9 cellular contexts compared by ENCODE assay signal in genomic region chrX:150879855-150880807, GRCh38. TPM values are rescaled to one million over a fixed set of nuclear protein-coding genes. Genes with fewer than 3 reads are reported as not detected.
DNase-seq lines count a peak whose midpoint lies in the region; ATAC-seq, FAIRE-seq and TF ChIP-seq lines count a peak whose summit lies in the region.
"Had no signal": no experiment of that assay in that cellular context is flagged by ENCODE, and none has a peak within 500 bp of the region (broad histone marks: within the 10 kb centered on the region; RNA-seq: fewer than 3 reads in every experiment).

No MANE protein-coding gene starts in this region.

- no peaks in the 10 kb centered on the region for H3K4me1 Mint-ChIP-seq in astrocyte (ENCODE audit: low read depth, unreplicated experiment)

- H3K9me3 Mint-ChIP-seq in astrocyte (ENCODE audit: unreplicated experiment) = no peaks in the 10 kb centered on the region

- H3K79me2 ChIP-seq in astrocyte (ENCODE audit: insufficient read depth, low read length) = peaks cover 3% of the 10 kb centered on the region

- H3K9ac ChIP-seq in astrocyte (ENCODE audit: low read length) = no peak overlapping the region

- no peaks in the 10 kb centered on the region for H3K27me3 ChIP-seq in astrocyte (ENCODE audit: insufficient read depth, low read length)

- H3K36me3 ChIP-seq in astrocyte (ENCODE audit: insufficient read depth, low read length) = no peaks in the 10 kb centered on the region

- DNase-seq in astrocyte (ENCODE audit: low read depth) (no peak), NCI-H2171 (lab: John Stamatoyannopoulos, UW) (no peak), KBM-7 (no peak), GM19240 (ENCODE audit: insufficient read length, low spot score) (no peak), NCI-H82 (lab: John Stamatoyannopoulos, UW) (no peak)

- peaks cover 7% of the 10 kb centered on the region for H3K36me3 Mint-ChIP-seq in astrocyte (ENCODE audit: low read depth, unreplicated experiment)

- H2AFZ ChIP-seq in astrocyte (ENCODE audit: low read depth, low read length) = no peak overlapping the region

- no peak for TF ChIP-seq CTCF in astrocyte (IDR thresholded peaks at IDR 0.05; ENCODE audit: insufficient read depth, low read depth, low read length)

- H3K27ac ChIP-seq in astrocyte (ENCODE audit: low read depth, low read length) = no peak overlapping the region

- in situ Hi-C loops in KBM-7 (cut with MboI; ENCODE audit: low pct_unique_long_range_greater_than_20kb, low sequenced_read_pairs) = no loop called here

- H3K27ac Mint-ChIP-seq in astrocyte (ENCODE audit: unreplicated experiment) = no peak overlapping the region

- H3K4me3 ChIP-seq in astrocyte (ENCODE audit: insufficient read depth, low read depth, low read length) = no peak overlapping the region

- peaks cover 5% of the 10 kb centered on the region for H4K20me1 ChIP-seq in astrocyte (ENCODE audit: insufficient read depth, low read length)

- no peaks in the 10 kb centered on the region for H3K27me3 Mint-ChIP-seq in astrocyte (ENCODE audit: low read depth, unreplicated experiment)

- H3K4me3 Mint-ChIP-seq in astrocyte (ENCODE audit: unreplicated experiment) = no peak overlapping the region

- no peaks in the 10 kb centered on the region for H3K4me1 ChIP-seq in astrocyte (ENCODE audit: insufficient read depth, low read length)

- ATAC-seq in GM18867 (IDR thresholded peaks at IDR 0.05; ENCODE audit: unreplicated experiment) (peak; percentile 90), GM21526 (IDR thresholded peaks at IDR 0.05; ENCODE audit: low FRiP score, unreplicated experiment) (peak; percentile 78), HG03280 (IDR thresholded peaks at IDR 0.05; ENCODE audit: unreplicated experiment) (peak; percentile 93)
- ATAC-seq: sciatic nerve had no signal

- no peak overlapping the region for H3K4me2 ChIP-seq in astrocyte (ENCODE audit: low read length)

- peak; percentile 83 for FAIRE-seq in astrocyte (lab: Jason Lieb, UNC)

- H3K9me3 ChIP-seq in astrocyte (ENCODE audit: insufficient read depth, low read depth, low read length) = no peaks in the 10 kb centered on the region

RNA-seq across cellular contexts. Expression of gene CD99L2, which starts 18.3 kb away (rescaled TPM):
- total RNA-seq in astrocyte = 38.4 and 41.2 TPM in 2 replicates
